27 cellular contexts compared by ENCODE assay signal in genomic region chr5:3124410-3124809, GRCh38.
DNase-seq lines count a peak whose midpoint lies in the region; ATAC-seq, FAIRE-seq and TF ChIP-seq lines count a peak whose summit lies in the region.
"Had no signal": no experiment of that assay in that cellular context is flagged by ENCODE, and none has a peak within 500 bp of the region (broad histone marks: within the 10 kb centered on the region; RNA-seq: fewer than 3 reads in every experiment).

No MANE protein-coding gene starts in this region.

- no peak overlapping the region for H3K4me3 Mint-ChIP-seq in H9
- H3K4me3 Mint-ChIP-seq: CD4-positive, alpha-beta memory T cell had no signal

- peaks cover 2 to 4% of the 10 kb centered on the region in 2 experiments; a peak in 2 of 5 replicates for H3K9me3 Mint-ChIP-seq in H9

- intact Hi-C loops in upper lobe of right lung (cut with DNase I), result no loop called here

- no peak overlapping the region for H3K9ac ChIP-seq in H9 (ENCODE audit: extremely low read depth, insufficient read length, low read length)
- H3K9ac ChIP-seq in NT2/D1 (ENCODE audit: insufficient read length, low read depth), result peak overlapping the region; percentile 70
- H3K9ac ChIP-seq: BLaER1 treated with 17β-estradiol and CSF1 and Interleukin-3, amounts not matched to agents 10 nM and 100 nM; GM23248 had no signal

- no peak overlapping the region for H4K5ac ChIP-seq in H9 (ENCODE audit: insufficient read length, low read depth, low read length)

- H3K27me3 ChIP-seq in H9 (ENCODE audit: insufficient read depth, low read length) (peaks cover 33% of the 10 kb centered on the region), NT2/D1 (ENCODE audit: insufficient read depth, insufficient read length) (no peaks in the 10 kb centered on the region), upper lobe of right lung (peaks cover 4% of the 10 kb centered on the region)
- H3K27me3 ChIP-seq: MG63 had no signal

- no peak overlapping the region for H3K4me3 ChIP-seq in NT2/D1 (ENCODE audit: insufficient read length, low read depth)
- no peak overlapping the region for H3K4me3 ChIP-seq in upper lobe of right lung
- H3K4me3 ChIP-seq: A549; BLaER1 treated with 17β-estradiol and CSF1 and Interleukin-3, amounts not matched to agents 10 nM and 100 nM; GM23248; MG63 had no signal

- H3K23me2 ChIP-seq in H9 (ENCODE audit: insufficient read length, low read depth, low read length, poor library complexity, severe bottlenecking), result peaks cover 4% of the 10 kb centered on the region

- no peaks in the 10 kb centered on the region for H3K9me3 ChIP-seq in H9 (ENCODE audit: control insufficient read depth, low read depth, low read length)
- no peaks in the 10 kb centered on the region for H3K9me3 ChIP-seq in NT2/D1 (ENCODE audit: insufficient read depth, low read length)
- H3K9me3 ChIP-seq in upper lobe of right lung, result no peaks in the 10 kb centered on the region
- H3K9me3 ChIP-seq: A549; BLaER1 treated with 17β-estradiol and CSF1 and Interleukin-3, amounts not matched to agents 10 nM and 100 nM; MG63 had no signal

- no peak overlapping the region for H2BK12ac ChIP-seq in H9 (ENCODE audit: insufficient read length, low read depth, low read length)

- H2BK15ac ChIP-seq in H9 (ENCODE audit: low read depth, low read length), result no peak overlapping the region

- TF ChIP-seq POLR2A in GM12892 (IDR thresholded peaks at IDR 0.05; ENCODE audit: low read depth, low read length), result no peak

- H3T11ph ChIP-seq in H9 (ENCODE audit: low read length), result no peak overlapping the region

- H3K4me1 ChIP-seq in H9 (ENCODE audit: insufficient read depth, low read length), result peaks cover 6% of the 10 kb centered on the region
- peaks cover 6% of the 10 kb centered on the region for H3K4me1 ChIP-seq in NT2/D1 (ENCODE audit: insufficient read depth, insufficient read length)
- no peaks in the 10 kb centered on the region for H3K4me1 ChIP-seq in upper lobe of right lung
- H3K4me1 ChIP-seq: A549 had no signal

- no peaks in the 10 kb centered on the region for H4K20me1 ChIP-seq in H9 (ENCODE audit: control insufficient read depth, insufficient read depth, insufficient read length)
- H4K20me1 ChIP-seq: BLaER1 treated with 17β-estradiol and CSF1 and Interleukin-3, amounts not matched to agents 10 nM and 100 nM had no signal

- no peak overlapping the region for H3K4me2 ChIP-seq in H9 (ENCODE audit: insufficient read depth, insufficient read length, low read length)
- H3K4me2 ChIP-seq: A549; BLaER1 treated with 17β-estradiol and CSF1 and Interleukin-3, amounts not matched to agents 10 nM and 100 nM had no signal

- H2AFZ ChIP-seq in H9 (ENCODE audit: low read length), result no peak overlapping the region
- H2AFZ ChIP-seq: GM23248 had no signal

- no peak overlapping the region for H2AK5ac ChIP-seq in H9 (ENCODE audit: insufficient read length, low read length)

- peaks cover 0 to 4% (median 0%) of the 10 kb centered on the region in 3 experiments; a peak in 2 of 7 replicates for H3K36me3 Mint-ChIP-seq in H9 (ENCODE audit: insufficient read depth in 1 of 3, low read depth in 3 of 3)
- H3K36me3 Mint-ChIP-seq: CD4-positive, alpha-beta memory T cell had no signal

- TF ChIP-seq CTCF in H9 (conservative IDR thresholded peaks at IDR 0.05) (no peak), upper lobe of right lung (IDR thresholded peaks at IDR 0.05) (no peak)

- H3K79me2 ChIP-seq in H9 (ENCODE audit: insufficient read depth, low read length), result no peaks in the 10 kb centered on the region

- DNase-seq in H9 (no peak), NT2/D1 (ENCODE audit: low read depth, low spot score) (no peak), islet precursor cell (peak; percentile 46), upper lobe of right lung (peak; percentile 19), GM12892 (ENCODE audit: insufficient read length) (no peak), caudate nucleus (lab: John Stamatoyannopoulos, UW) (no peak), DMS 273 treated with DMSO at 0.1 percent for 48 hours (lab: John Stamatoyannopoulos, UW) (no peak)
- DNase-seq: AML-193; CD4-positive, alpha-beta memory T cell; COR-L47; EL; GM23248; KBM-7; MG63; NCI-H1105 treated with DMSO at 0.1 percent for 48 hours; NCI-H146; NCI-H2029; NCI-H446; NCI-H524 treated with DMSO at 0.1 percent for 48 hours; NCI-H774; PC-3 had no signal

- H2BK120ac ChIP-seq in H9 (ENCODE audit: low read depth, low read length, poor library complexity, severe bottlenecking), result no peak overlapping the region

- H3K36me3 ChIP-seq in NT2/D1 (ENCODE audit: insufficient read depth, insufficient read length, low read length) (no peaks in the 10 kb centered on the region), upper lobe of right lung (no peaks in the 10 kb centered on the region)
- H3K36me3 ChIP-seq: BLaER1 treated with 17β-estradiol and CSF1 and Interleukin-3, amounts not matched to agents 10 nM and 100 nM; MG63 had no signal

- no peak overlapping the region for H3K23ac ChIP-seq in H9 (ENCODE audit: insufficient read length, low read depth, low read length)

- no CpG with 5 or more reads among the region's 6 CpGs for WGBS in H9 (ENCODE audit: extremely low coverage, insufficient read length, low lambda C conversion rate)

- FAIRE-seq in GM12892 (lab: Jason Lieb, UNC), result no peak
- FAIRE-seq: A549, GM19239 had no signal

- H3K4me1 Mint-ChIP-seq in H9, result peaks cover 61 to 69% of the 10 kb centered on the region in 2 experiments
- H3K4me1 Mint-ChIP-seq: CD4-positive, alpha-beta memory T cell had no signal

- H3K18ac ChIP-seq in H9 (ENCODE audit: insufficient read length, low read depth, low read length), result no peak overlapping the region

- ATAC-seq in upper lobe of right lung, result no peak
- ATAC-seq: A549, HCT116, PC-3, SK-N-SH treated with all-trans-retinoic acid at 6 μM for 48 hours had no signal

- H3K4ac ChIP-seq in H9 (ENCODE audit: low read depth, low read length), result no peak overlapping the region

- no peaks in the 10 kb centered on the region for H3K79me1 ChIP-seq in H9 (ENCODE audit: insufficient read depth, low read depth, low read length, poor library complexity, severe bottlenecking)

- H4K8ac ChIP-seq in H9 (replicated peaks; ENCODE audit: insufficient read length, low read depth, low read length), result no peak overlapping the region

- H3K27ac ChIP-seq in H9 (ENCODE audit: insufficient read length, low read depth, low read length) (no peak overlapping the region), upper lobe of right lung (no peak overlapping the region), caudate nucleus (ENCODE audit: low read depth, low read length) (no peak overlapping the region)
- H3K27ac ChIP-seq: A549; BLaER1 treated with 17β-estradiol and CSF1 and Interleukin-3, amounts not matched to agents 10 nM and 100 nM; GM23248; HL-60 had no signal

- no peak overlapping the region for H2BK20ac ChIP-seq in H9 (ENCODE audit: low read depth, low read length, poor library complexity, severe bottlenecking)

- H3K56ac ChIP-seq in H9 (ENCODE audit: insufficient read length, low read depth, low read length), result no peak overlapping the region

- H3K14ac ChIP-seq in H9 (ENCODE audit: insufficient read depth, low read length), result no peak overlapping the region

- peak overlapping the region in 2 of 3 experiments; percentile 92 to 99; a peak in 5 of 7 replicates for H3K27ac Mint-ChIP-seq in H9
- H3K27ac Mint-ChIP-seq: CD4-positive, alpha-beta memory T cell had no signal

- H3K27me3 Mint-ChIP-seq in H9 (ENCODE audit: low read depth), result peaks cover 4% of the 10 kb centered on the region

- no peak overlapping the region for H2BK5ac ChIP-seq in H9 (ENCODE audit: insufficient read length, low read length)

- no peak overlapping the region for H4K91ac ChIP-seq in H9 (ENCODE audit: insufficient read length, low read depth, low read length)

Comparison
In these comparisons a context has a peak if more than half of its experiments do, and no peak if none do; other contexts are left out.
1. DNase-seq: peak in islet precursor cell (single experiment) and upper lobe of right lung (single experiment); none in H9 (single experiment), NT2/D1 (single experiment), GM12892 (single experiment), caudate nucleus (0 of 61) and DMS 273 treated with DMSO at 0.1 percent for 48 hours (single experiment).